Comparison of ENCODE assay signal across 16 cellular contexts in the genomic region with DNA sequence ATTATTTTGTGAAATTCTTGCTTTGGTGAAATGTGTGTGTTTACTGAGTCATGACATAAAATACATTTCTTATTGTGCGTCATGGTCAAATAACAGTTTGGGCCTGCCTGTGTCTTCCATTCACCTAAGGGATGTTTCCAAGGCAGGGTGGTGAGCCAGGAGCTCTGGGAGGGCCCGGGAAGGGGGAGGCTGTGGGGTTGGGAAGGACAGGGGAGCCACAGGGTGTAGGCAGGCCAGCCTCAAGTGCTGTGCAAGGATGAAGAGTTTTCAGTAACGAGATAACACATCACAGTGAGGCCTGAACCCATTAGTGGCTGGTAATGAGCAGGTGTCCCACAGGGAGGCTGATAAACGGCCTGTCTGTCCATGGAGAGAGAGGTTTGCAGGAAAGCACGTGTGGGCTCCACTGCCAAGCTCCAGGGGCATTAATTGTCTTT. TPM values are rescaled to one million over a fixed set of nuclear protein-coding genes. Genes with fewer than 3 reads are reported as not detected.
DNase-seq lines count a peak whose midpoint lies in the region; TF ChIP-seq lines count a peak whose summit lies in the region.
"Had no signal": no experiment of that assay in that cellular context is flagged by ENCODE, and none has a peak within 500 bp of the region (broad histone marks: within the 10 kb centered on the region; RNA-seq: fewer than 3 reads in every experiment).

No MANE protein-coding gene starts in this region.

- H3K9me3 Mint-ChIP-seq in IgD-negative memory B cell (no peaks in the 10 kb centered on the region), neural progenitor cell (no peaks in the 10 kb centered on the region), MCF 10A (ENCODE audit: unreplicated experiment) (no peaks in the 10 kb centered on the region)
- H3K9me3 Mint-ChIP-seq: effector memory CD8-positive, alpha-beta T cell had no signal

- POLR2A ChIA-PET in MCF 10A (lab: Yijun Ruan, JAX) = no interaction called here

- H3K36me3 Mint-ChIP-seq in IgD-negative memory B cell (no peaks in the 10 kb centered on the region), neural progenitor cell (no peaks in the 10 kb centered on the region), MCF 10A (ENCODE audit: insufficient read depth, unreplicated experiment) (no peaks in the 10 kb centered on the region)

- H3K27ac Mint-ChIP-seq in IgD-negative memory B cell (peak overlapping the region; percentile 44 to 80 (median 80)), neural progenitor cell (peak overlapping the region; percentile 79), MCF 10A (ENCODE audit: low read depth, unreplicated experiment) (no peak overlapping the region)
- H3K27ac Mint-ChIP-seq: effector memory CD8-positive, alpha-beta T cell had no signal

- H3K4me1 Mint-ChIP-seq in IgD-negative memory B cell = peaks cover 36 to 40% (median 38%) of the 10 kb centered on the region in 3 donors
- peaks cover 11% of the 10 kb centered on the region for H3K4me1 Mint-ChIP-seq in neural progenitor cell
- no peaks in the 10 kb centered on the region for H3K4me1 Mint-ChIP-seq in MCF 10A (ENCODE audit: insufficient read depth, unreplicated experiment)

- H3K4me3 ChIP-seq in BLaER1 (no peak overlapping the region), brain microvascular endothelial cell (ENCODE audit: low read depth, low read length) (no peak overlapping the region), neural progenitor cell (no peak overlapping the region)
- H3K4me3 ChIP-seq: heart right ventricle, tibial artery had no signal

- H3F3A ChIP-seq in neural progenitor cell (ENCODE audit: low read depth) = no peaks in the 10 kb centered on the region

- H3K27me3 Mint-ChIP-seq in IgD-negative memory B cell (peaks cover 11% of the 10 kb centered on the region), neural progenitor cell (ENCODE audit: insufficient read depth, low read depth) (peaks cover 10% of the 10 kb centered on the region), MCF 10A (ENCODE audit: insufficient read depth, unreplicated experiment) (peaks cover 31% of the 10 kb centered on the region)

- H3K36me3 ChIP-seq in BLaER1 (peaks cover 4% of the 10 kb centered on the region), brain microvascular endothelial cell (replicated peaks) (no peaks in the 10 kb centered on the region), neural progenitor cell (no peaks in the 10 kb centered on the region)
- H3K36me3 ChIP-seq: heart right ventricle, tibial artery had no signal

- in situ Hi-C loops in brain microvascular endothelial cell (cut with HindIII; ENCODE audit: low pct_ligation_motif_present, low sequenced_read_pairs) = no loop called here

- H4K20me1 ChIP-seq in BLaER1 (no peaks in the 10 kb centered on the region), neural progenitor cell (ENCODE audit: low read depth) (no peaks in the 10 kb centered on the region)

- no peak overlapping the region for H2AFZ ChIP-seq in neural progenitor cell (replicated peaks)

- DNase-seq in brain microvascular endothelial cell (no peak), neural progenitor cell (ENCODE audit: low spot score) (no peak), medulla oblongata (ENCODE audit: extremely low spot score) (no peak), MCF 10A (ENCODE audit: unreplicated experiment) (no peak)
- DNase-seq in stimulated activated naive CD4-positive, alpha-beta T cell treated with Interleukin-2 at 50 U/mL for 16 hours (lab: John Stamatoyannopoulos, UW) = no peak
- DNase-seq: activated CD4-positive, alpha-beta T cell treated with anti-CD3 and anti-CD28 coated beads, Interleukin-2, amount 50 U/mL, for 48 hours; activated naive CD4-positive, alpha-beta T cell treated with Interleukin-2 at 50 U/mL for 16 hours; C1 segment of cervical spinal cord; effector memory CD8-positive, alpha-beta T cell; heart right ventricle; left ventricle myocardium superior; NCI-H345; T-helper 1 cell; tibial artery had no signal

- H3K4me2 ChIP-seq in BLaER1 (peak overlapping the region; percentile 95), neural progenitor cell (no peak overlapping the region)

- H3K27me3 ChIP-seq in BLaER1 = no peaks in the 10 kb centered on the region
- no peaks in the 10 kb centered on the region for H3K27me3 ChIP-seq in brain microvascular endothelial cell (replicated peaks)
- H3K27me3 ChIP-seq in neural progenitor cell = no peaks in the 10 kb centered on the region

- H3K27ac ChIP-seq in BLaER1 = peak overlapping the region; percentile 79
- peak overlapping the region; percentile 74 for H3K27ac ChIP-seq in brain microvascular endothelial cell
- no peak overlapping the region for H3K27ac ChIP-seq in neural progenitor cell
- H3K27ac ChIP-seq: heart right ventricle, tibial artery had no signal

- no peak for TF ChIP-seq CTCF in brain microvascular endothelial cell (IDR thresholded peaks at IDR 0.05; ENCODE audit: low read depth, low read length, missing control alignments)
- no peak for TF ChIP-seq CTCF in neural progenitor cell (IDR thresholded peaks at IDR 0.05)
- no peak for TF ChIP-seq CTCF in MCF 10A (IDR thresholded peaks at IDR 0.05; ENCODE audit: unreplicated experiment)

- H3K9ac ChIP-seq in BLaER1 = peak overlapping the region; percentile 62; the same call in 1 of the 2 replicates
- H3K9ac ChIP-seq in neural progenitor cell = no peak overlapping the region

- H3K4me3 Mint-ChIP-seq in IgD-negative memory B cell (no peak overlapping the region), neural progenitor cell (no peak overlapping the region), MCF 10A (ENCODE audit: unreplicated experiment) (no peak overlapping the region)
- H3K4me3 Mint-ChIP-seq: effector memory CD8-positive, alpha-beta T cell had no signal

- intact Hi-C loops in MCF 10A (cut with micrococcal nuclease) = no loop called here

- no peaks in the 10 kb centered on the region for H3K79me2 ChIP-seq in neural progenitor cell (ENCODE audit: low read depth)

- H3K9me3 ChIP-seq in BLaER1 = no peaks in the 10 kb centered on the region
- H3K9me3 ChIP-seq in neural progenitor cell (ENCODE audit: low read depth) = no peaks in the 10 kb centered on the region

- CTCF ChIA-PET in MCF 10A (lab: Yijun Ruan, JAX) = interaction anchor here (3.2 kb wide), 1 partner anchor 12 kb away, joined by 20 read pairs; no protein-coding TSS in a partner anchor

- H3K4me1 ChIP-seq in BLaER1 = peaks cover 99% of the 10 kb centered on the region
- no peaks in the 10 kb centered on the region for H3K4me1 ChIP-seq in neural progenitor cell

- BruUV-seq in MCF 10A (replicated peaks; lab: Mats Ljungman, UMichigan) = no TSS peak

RNA-seq across cellular contexts. Expression of gene SEC13, which starts 35.6 kb away (rescaled TPM):
- 111 TPM for polyA plus RNA-seq in IgD-negative memory B cell
- 61.2 and 91.2 TPM in 2 replicates for total RNA-seq in neural progenitor cell (ENCODE audit: low replicate concordance)
- 141 and 156 TPM in 2 replicates for total RNA-seq in MCF 10A (2022)
